ENCODE assay signal across 9 cellular contexts in genomic region chr12:55724940-55725309, GRCh38. TPM values are rescaled to one million over a fixed set of nuclear protein-coding genes. Genes with fewer than 3 reads are reported as not detected.
A peak's percentile ranks its signal among the peaks of the same experiment; 100 is the strongest.
DNase-seq lines count a peak whose midpoint lies in the region; ATAC-seq, FAIRE-seq and TF ChIP-seq lines count a peak whose summit lies in the region.
"Had no signal": no experiment of that assay in that cellular context is flagged by ENCODE, and none has a peak within 500 bp of the region (broad histone marks: within the 10 kb centered on the region; RNA-seq: fewer than 3 reads in every experiment).

No MANE protein-coding gene starts in this region.

- H3K79me2 ChIP-seq in astrocyte (ENCODE audit: insufficient read depth, low read length) = peaks cover 46% of the 10 kb centered on the region

- intact Hi-C loops in natural killer cell (cut with micrococcal nuclease) = loop anchor here (1.0 to 5.0 kb wide), 2 partner anchors 13 to 207 kb away; partner anchors contain the start of gene DGKA

- H2AFZ ChIP-seq in astrocyte (ENCODE audit: low read depth, low read length) = no peak overlapping the region

- H3K9me3 ChIP-seq in astrocyte (ENCODE audit: insufficient read depth, low read depth, low read length) (no peaks in the 10 kb centered on the region), tibial nerve (no peaks in the 10 kb centered on the region)

- peaks cover 45% of the 10 kb centered on the region for H3K4me1 ChIP-seq in astrocyte (ENCODE audit: insufficient read depth, low read length)
- peaks cover 0 to 76% (median 54%) of the 10 kb centered on the region in 4 donors for H3K4me1 ChIP-seq in tibial nerve

- H4K20me1 ChIP-seq in astrocyte (ENCODE audit: insufficient read depth, low read length) = peaks cover 62% of the 10 kb centered on the region

- peak overlapping the region; percentile 1 for H3K27ac Mint-ChIP-seq in activated naive CD8-positive, alpha-beta T cell
- no peak overlapping the region for H3K27ac Mint-ChIP-seq in activated naive CD8-positive, alpha-beta T cell treated with anti-CD3 and anti-CD28 coated beads, Interleukin-2, amount 50 U/mL, for 24 hours
- H3K27ac Mint-ChIP-seq in astrocyte (ENCODE audit: unreplicated experiment) (peak overlapping the region; percentile 80), natural killer cell (peak overlapping the region; percentile 56 to 95)

- H3K9me3 Mint-ChIP-seq in activated naive CD8-positive, alpha-beta T cell (ENCODE audit: low read depth) = no peaks in the 10 kb centered on the region
- H3K9me3 Mint-ChIP-seq in activated naive CD8-positive, alpha-beta T cell treated with anti-CD3 and anti-CD28 coated beads, Interleukin-2, amount 50 U/mL, for 24 hours = no peaks in the 10 kb centered on the region
- H3K9me3 Mint-ChIP-seq in astrocyte (ENCODE audit: unreplicated experiment) = no peaks in the 10 kb centered on the region
- no peaks in the 10 kb centered on the region for H3K9me3 Mint-ChIP-seq in natural killer cell

- peak overlapping the region; percentile 99 for H3K4me2 ChIP-seq in astrocyte (ENCODE audit: low read length)

- H3K4me3 Mint-ChIP-seq in activated naive CD8-positive, alpha-beta T cell = no peak overlapping the region
- no peak overlapping the region for H3K4me3 Mint-ChIP-seq in activated naive CD8-positive, alpha-beta T cell treated with anti-CD3 and anti-CD28 coated beads, Interleukin-2, amount 50 U/mL, for 24 hours
- H3K4me3 Mint-ChIP-seq in astrocyte (ENCODE audit: unreplicated experiment) = peak overlapping the region; percentile 40
- H3K4me3 Mint-ChIP-seq in natural killer cell = peak overlapping the region; percentile 30

- H3K27ac ChIP-seq in astrocyte (ENCODE audit: low read depth, low read length) (no peak overlapping the region), tibial nerve (peak overlapping the region in 3 of 4 donors; percentile 40 to 100 (median 46))

- H3K27me3 ChIP-seq in astrocyte (ENCODE audit: insufficient read depth, low read length) = no peaks in the 10 kb centered on the region
- no peaks in the 10 kb centered on the region for H3K27me3 ChIP-seq in tibial nerve

- H3K27me3 Mint-ChIP-seq in activated naive CD8-positive, alpha-beta T cell = no peaks in the 10 kb centered on the region
- H3K27me3 Mint-ChIP-seq in activated naive CD8-positive, alpha-beta T cell treated with anti-CD3 and anti-CD28 coated beads, Interleukin-2, amount 50 U/mL, for 24 hours = no peaks in the 10 kb centered on the region
- H3K27me3 Mint-ChIP-seq in astrocyte (ENCODE audit: low read depth, unreplicated experiment) (no peaks in the 10 kb centered on the region), natural killer cell (ENCODE audit: low read depth in 2 of 2) (no peaks in the 10 kb centered on the region)

- no peak for TF ChIP-seq POLR2A in tibial nerve (IDR thresholded peaks at IDR 0.05)

- FAIRE-seq in astrocyte (lab: Jason Lieb, UNC) = no peak

- TF ChIP-seq CTCF in astrocyte (IDR thresholded peaks at IDR 0.05; ENCODE audit: insufficient read depth, low read depth, low read length) = no peak
- TF ChIP-seq CTCF in natural killer cell (IDR thresholded peaks at IDR 0.05) = no peak
- TF ChIP-seq CTCF in tibial nerve (IDR thresholded peaks at IDR 0.05) = no peak

- no peaks in the 10 kb centered on the region for H3K36me3 Mint-ChIP-seq in activated naive CD8-positive, alpha-beta T cell
- H3K36me3 Mint-ChIP-seq in activated naive CD8-positive, alpha-beta T cell treated with anti-CD3 and anti-CD28 coated beads, Interleukin-2, amount 50 U/mL, for 24 hours (ENCODE audit: low read depth) = peaks cover 3% of the 10 kb centered on the region
- H3K36me3 Mint-ChIP-seq in astrocyte (ENCODE audit: low read depth, unreplicated experiment) (peaks cover 21% of the 10 kb centered on the region), natural killer cell (peaks cover 10% of the 10 kb centered on the region)

- H3K4me3 ChIP-seq in astrocyte (ENCODE audit: insufficient read depth, low read depth, low read length) (no peak overlapping the region), tibial nerve (no peak overlapping the region)

- ATAC-seq in activated naive CD8-positive, alpha-beta T cell treated with anti-CD3 and anti-CD28 coated beads, Interleukin-2, amount 50 U/mL, for 24 hours = no peak
- ATAC-seq in natural killer cell = no peak
- ATAC-seq in GM18520 (IDR thresholded peaks at IDR 0.05; ENCODE audit: unreplicated experiment) = no peak

- peaks cover 29% of the 10 kb centered on the region for H3K36me3 ChIP-seq in astrocyte (ENCODE audit: insufficient read depth, low read length)
- H3K36me3 ChIP-seq in tibial nerve = peaks cover 0 to 49% (median 6%) of the 10 kb centered on the region in 3 donors

- no peak for DNase-seq in activated naive CD8-positive, alpha-beta T cell treated with anti-CD3 and anti-CD28 coated beads, Interleukin-2, amount 50 U/mL, for 24 hours
- DNase-seq in astrocyte (ENCODE audit: low read depth) (no peak), natural killer cell (no peak), tibial nerve (ENCODE audit: low spot score in 2 of 2) (no peak), NCI-H69 (lab: John Stamatoyannopoulos, UW) (no peak), NCI-H82 (lab: John Stamatoyannopoulos, UW) (no peak)
- DNase-seq: amniotic stem cell had no signal

- TF ChIP-seq EP300 in tibial nerve (IDR thresholded peaks at IDR 0.05) = no peak

- H3K9ac ChIP-seq in astrocyte (ENCODE audit: low read length) = no peak overlapping the region

- 44 to 48% methylated on average over 3 of the region's 3 CpGs for WGBS in tibial nerve, 2 donors

- H3K4me1 Mint-ChIP-seq in activated naive CD8-positive, alpha-beta T cell (ENCODE audit: low read depth) = peaks cover 32% of the 10 kb centered on the region
- peaks cover 25% of the 10 kb centered on the region for H3K4me1 Mint-ChIP-seq in activated naive CD8-positive, alpha-beta T cell treated with anti-CD3 and anti-CD28 coated beads, Interleukin-2, amount 50 U/mL, for 24 hours
- H3K4me1 Mint-ChIP-seq in astrocyte (ENCODE audit: low read depth, unreplicated experiment) (peaks cover 30% of the 10 kb centered on the region), natural killer cell (peaks cover 39 to 46% of the 10 kb centered on the region in 2 donors)

RNA-seq across cellular contexts. Expression of gene CD63, which starts 3.9 kb away (rescaled TPM):
- total RNA-seq in astrocyte (965 and 1,014 TPM in 2 replicates), natural killer cell (100 to 1,000 TPM; 296 to 441 (median 319) TPM), tibial nerve (100 to 1,000 TPM; 478 to 624 (median 544) TPM)

RNA-seq across cellular contexts. Expression of gene RDH5, which starts 4.7 kb away (rescaled TPM):
- total RNA-seq in astrocyte = 1.4 and 2.1 TPM in 2 replicates
- total RNA-seq in natural killer cell = 10 to 100 TPM in 2 of 3 donors, 1 to 10 TPM in 1; 9.6 to 19.0 (median 10.1) TPM
- total RNA-seq in tibial nerve = 10 to 100 TPM; 28.0 to 54.6 (median 38.4) TPM

RNA-seq across cellular contexts. Expression of gene BLOC1S1, which starts 9.1 kb away (rescaled TPM):
- total RNA-seq in astrocyte (49.2 and 51.0 TPM in 2 replicates), natural killer cell (10 to 100 TPM; 75.8 to 83.7 (median 81.0) TPM), tibial nerve (100 to 1,000 TPM; 212 to 322 (median 264) TPM)

RNA-seq across cellular contexts. Expression of gene ITGA7, which starts 17.2 kb away (rescaled TPM):
- total RNA-seq in astrocyte = 20.4 and 26.5 TPM in 2 replicates
- total RNA-seq in natural killer cell = 1 to 10 TPM; 2.8 to 4.6 (median 4.3) TPM
- total RNA-seq in tibial nerve = 100 to 1,000 TPM; 118 to 192 (median 146) TPM

RNA-seq across cellular contexts. Expression of gene GDF11, which starts 18.0 kb away (rescaled TPM):
- total RNA-seq in astrocyte = 25.3 and 28.9 TPM in 2 replicates
- total RNA-seq in natural killer cell = 10 to 100 TPM in 2 of 3 donors, 1 to 10 TPM in 1; 9.2 to 12.1 (median 10.2) TPM
- 1 to 10 TPM; 1.8 to 5.7 (median 4.0) TPM for total RNA-seq in tibial nerve

Comparison
In these comparisons a context has a peak if more than half of its experiments do, and no peak if none do; other contexts are left out.
1. H3K4me3 Mint-ChIP-seq: peak in astrocyte (single experiment) and natural killer cell (single experiment); none in activated naive CD8-positive, alpha-beta T cell (single experiment) and activated naive CD8-positive, alpha-beta T cell treated with anti-CD3 and anti-CD28 coated beads, Interleukin-2, amount 50 U/mL, for 24 hours (single experiment).